ENCODE assay signal across 11 cellular contexts in genomic region chr9:69180200-69180599, GRCh38. TPM values are rescaled to one million over a fixed set of nuclear protein-coding genes. Genes with fewer than 3 reads are reported as not detected.
DNase-seq lines count a peak whose midpoint lies in the region; ATAC-seq and TF ChIP-seq lines count a peak whose summit lies in the region.
"Had no signal": no experiment of that assay in that cellular context is flagged by ENCODE, and none has a peak within 500 bp of the region (broad histone marks: within the 10 kb centered on the region; RNA-seq: fewer than 3 reads in every experiment).

No MANE protein-coding gene starts in this region.

- H3K27ac ChIP-seq in angular gyrus (ENCODE audit: low read depth, low read length) (peak overlapping the region; percentile 31), subcutaneous abdominal adipose tissue (ENCODE audit: low read depth, low read length) (peak overlapping the region; percentile 98), A673 (ENCODE audit: low read depth, low read length, poor library complexity, severe bottlenecking) (no peak overlapping the region)

- CTCF ChIA-PET in A673 (lab: Charles Lee): interaction anchor here (0.6 kb wide), 1 partner anchor 13 kb away, joined by 3 read pairs; no protein-coding TSS in a partner anchor

- peak overlapping the region in 2 of 5 donors; percentile 52 to 67 for H3K9ac ChIP-seq in subcutaneous abdominal adipose tissue (ENCODE audit: low read length in 5 of 5)

- peak overlapping the region; percentile 13 for H3K4me3 Mint-ChIP-seq in T-helper 1 cell treated with Interleukin-12 subunit alpha and Interleukin-12 subunit beta and Interleukin-4 antibody, amounts not matched to agents 30 μg/mL and 1 μg/mL, for 36 hours
- H3K4me3 Mint-ChIP-seq: activated naive CD8-positive, alpha-beta T cell treated with anti-CD3 and anti-CD28 coated beads, Interleukin-2, amount 50 U/mL, for 24 hours; immature natural killer cell had no signal

- no peak overlapping the region for H3K4me3 ChIP-seq in subcutaneous abdominal adipose tissue (ENCODE audit: low read depth in 1 of 5, low read length in 5 of 5)
- no peak overlapping the region for H3K4me3 ChIP-seq in A673 (ENCODE audit: low read depth, low read length, poor library complexity, severe bottlenecking)

- POLR2A ChIA-PET in A673 (lab: Charles Lee; ENCODE audit: low non-redundant PET): no interaction called here

- no peaks in the 10 kb centered on the region for H3K36me3 ChIP-seq in subcutaneous abdominal adipose tissue (ENCODE audit: control insufficient read depth in 5 of 5, insufficient read depth in 5 of 5, low read length in 5 of 5)
- H3K36me3 ChIP-seq in A673 (ENCODE audit: insufficient read depth, low read length, poor library complexity, severe bottlenecking): no peaks in the 10 kb centered on the region

- H3K36me3 Mint-ChIP-seq in T-helper 1 cell treated with Interleukin-12 subunit alpha and Interleukin-12 subunit beta and Interleukin-4 antibody, amounts not matched to agents 30 μg/mL and 1 μg/mL, for 36 hours (ENCODE audit: low read depth): peaks cover 5% of the 10 kb centered on the region

- DNase-seq in T-helper 1 cell (no peak), iris pigment epithelial cell (ENCODE audit: low read depth) (peak; percentile 14), A673 (ENCODE audit: low spot score) (no peak), activated gamma-delta T cell (lab: John Stamatoyannopoulos, UW) (no peak)
- DNase-seq: 8988T, immature natural killer cell had no signal

- no peak for ATAC-seq in HG02840 (IDR thresholded peaks at IDR 0.05; ENCODE audit: low FRiP score, unreplicated experiment)

- peaks cover 6 to 74% (median 61%) of the 10 kb centered on the region in 5 donors for H3K4me1 ChIP-seq in subcutaneous abdominal adipose tissue (ENCODE audit: control insufficient read depth in 5 of 5, insufficient read depth in 5 of 5, low read length in 5 of 5)
- peaks cover 29% of the 10 kb centered on the region for H3K4me1 ChIP-seq in A673 (ENCODE audit: insufficient read depth, low read length, poor library complexity, severe bottlenecking)

- no peaks in the 10 kb centered on the region for H3K9me3 Mint-ChIP-seq in T-helper 1 cell treated with Interleukin-12 subunit alpha and Interleukin-12 subunit beta and Interleukin-4 antibody, amounts not matched to agents 30 μg/mL and 1 μg/mL, for 36 hours
- H3K9me3 Mint-ChIP-seq: activated naive CD8-positive, alpha-beta T cell treated with anti-CD3 and anti-CD28 coated beads, Interleukin-2, amount 50 U/mL, for 24 hours; immature natural killer cell had no signal

- H3K4me1 Mint-ChIP-seq in T-helper 1 cell treated with Interleukin-12 subunit alpha and Interleukin-12 subunit beta and Interleukin-4 antibody, amounts not matched to agents 30 μg/mL and 1 μg/mL, for 36 hours (ENCODE audit: low read depth): peaks cover 47% of the 10 kb centered on the region

- peak overlapping the region; percentile 49 for H3K27ac Mint-ChIP-seq in T-helper 1 cell treated with Interleukin-12 subunit alpha and Interleukin-12 subunit beta and Interleukin-4 antibody, amounts not matched to agents 30 μg/mL and 1 μg/mL, for 36 hours
- H3K27ac Mint-ChIP-seq: activated naive CD8-positive, alpha-beta T cell treated with anti-CD3 and anti-CD28 coated beads, Interleukin-2, amount 50 U/mL, for 24 hours; immature natural killer cell had no signal

- H3K27me3 ChIP-seq in subcutaneous abdominal adipose tissue (ENCODE audit: control insufficient read depth in 5 of 5, insufficient read depth in 4 of 5, low read length in 5 of 5) (no peaks in the 10 kb centered on the region), A673 (replicated peaks; ENCODE audit: insufficient read depth, low read depth, low read length, poor library complexity) (no peaks in the 10 kb centered on the region)

- TF ChIP-seq CTCF in A673 (conservative IDR thresholded peaks at IDR 0.05; ENCODE audit: low read depth, low read length): no peak

- no peaks in the 10 kb centered on the region for H3K27me3 Mint-ChIP-seq in T-helper 1 cell treated with Interleukin-12 subunit alpha and Interleukin-12 subunit beta and Interleukin-4 antibody, amounts not matched to agents 30 μg/mL and 1 μg/mL, for 36 hours (ENCODE audit: low read depth)

- intact Hi-C loops in A673 (cut with micrococcal nuclease; ENCODE audit: unreplicated experiment): no loop called here

- BruUV-seq in A673 (replicated peaks; lab: Mats Ljungman, UMichigan): no TSS peak

- no peaks in the 10 kb centered on the region for H3K9me3 ChIP-seq in subcutaneous abdominal adipose tissue (ENCODE audit: control insufficient read depth in 5 of 5, low read length in 5 of 5)
- no peaks in the 10 kb centered on the region for H3K9me3 ChIP-seq in A673 (ENCODE audit: low read depth, low read length, poor library complexity, severe bottlenecking)

RNA-seq across cellular contexts. Expression of gene TJP2, which starts 6.1 kb away (rescaled TPM):
- 7.2 and 10.4 TPM in 2 replicates for total RNA-seq in A673 (2021)
